8 cellular contexts compared by ENCODE assay signal in genomic region chr4:118765399-118765798, GRCh38.
A peak's percentile ranks its signal among the peaks of the same experiment; 100 is the strongest.
DNase-seq lines count a peak whose midpoint lies in the region; ATAC-seq and TF ChIP-seq lines count a peak whose summit lies in the region.

No MANE protein-coding gene starts in this region.

- no peak for TF ChIP-seq POLR2A in ovary (IDR thresholded peaks at IDR 0.05)

- H3K4me1 ChIP-seq in RWPE2 (ENCODE audit: insufficient read depth, poor library complexity, severe bottlenecking) (peaks cover 13% of the 10 kb centered on the region), ovary (ENCODE audit: insufficient read depth) (peaks cover 12% of the 10 kb centered on the region)

- peaks cover 81% of the 10 kb centered on the region for H3K36me3 ChIP-seq in RWPE2 (ENCODE audit: low read depth)
- no peaks in the 10 kb centered on the region for H3K36me3 ChIP-seq in ovary

- no peak for TF ChIP-seq CTCF in RWPE2 (IDR thresholded peaks at IDR 0.05; ENCODE audit: poor library complexity, severe bottlenecking)
- TF ChIP-seq CTCF in fibroblast of mammary gland (conservative IDR thresholded peaks at IDR 0.05; ENCODE audit: control insufficient read depth, insufficient read depth, low read depth, low read length) = no peak
- TF ChIP-seq CTCF in ovary (IDR thresholded peaks at IDR 0.05) = no peak

- H3K9me3 ChIP-seq in RWPE2 (ENCODE audit: severe bottlenecking) (no peaks in the 10 kb centered on the region), ovary (no peaks in the 10 kb centered on the region)

- WGBS in ovary, 3 donors = 1 to 2% (median 2%) methylated on average over 1 of the region's 1 CpG

- peak; percentile 97 for ATAC-seq in RWPE2 (ENCODE audit: low read depth)
- no peak for ATAC-seq in HG02981 (IDR thresholded peaks at IDR 0.05; ENCODE audit: unreplicated experiment)
- no peak for ATAC-seq in GM18868 (IDR thresholded peaks at IDR 0.05; ENCODE audit: unreplicated experiment)
- ATAC-seq in HG03520 (IDR thresholded peaks at IDR 0.05; ENCODE audit: unreplicated experiment) = no peak

- H3K27ac ChIP-seq in RWPE2 (ENCODE audit: poor library complexity, severe bottlenecking) (peak overlapping the region; percentile 52), ovary (peak overlapping the region in 1 of 2 donors; percentile 63)

- intact Hi-C loops in ovary (cut with DNase I) = no loop called here

- no peak overlapping the region for H3K4me3 ChIP-seq in RWPE2 (ENCODE audit: severe bottlenecking)
- H3K4me3 ChIP-seq in fibroblast of mammary gland (ENCODE audit: control insufficient read depth, low read depth, low read length) = no peak overlapping the region
- H3K4me3 ChIP-seq in ovary = no peak overlapping the region

- no peak for TF ChIP-seq EP300 in ovary (IDR thresholded peaks at IDR 0.05)

- DNase-seq in DMS 273 (lab: John Stamatoyannopoulos, UW; ENCODE audit: unreplicated experiment) (peak; percentile 25), RWPE2 (ENCODE audit: low spot score) (no peak), fibroblast of mammary gland (ENCODE audit: low read depth) (peak; percentile 99), pulmonary artery endothelial cell (ENCODE audit: low read depth, low spot score) (peak; percentile 93), ovary (no peak)

- H3K27me3 ChIP-seq in RWPE2 (ENCODE audit: insufficient read depth, poor library complexity, severe bottlenecking) (no peaks in the 10 kb centered on the region), ovary (no peaks in the 10 kb centered on the region)

Comparison
In these comparisons a context has a peak if more than half of its experiments do, and no peak if none do; other contexts are left out.
1. DNase-seq: peak in DMS 273 (single experiment), fibroblast of mammary gland (single experiment) and pulmonary artery endothelial cell (single experiment); none in RWPE2 (single experiment) and ovary (0 of 5).